ENCODE assay signal across 12 cellular contexts in genomic region chr22:27749597-27750225, GRCh38. TPM values are rescaled to one million over a fixed set of nuclear protein-coding genes. Genes with fewer than 3 reads are reported as not detected.
DNase-seq lines count a peak whose midpoint lies in the region; ATAC-seq, FAIRE-seq and TF ChIP-seq lines count a peak whose summit lies in the region.
"Had no signal": no experiment of that assay in that cellular context is flagged by ENCODE, and none has a peak within 500 bp of the region (broad histone marks: within the 10 kb centered on the region; RNA-seq: fewer than 3 reads in every experiment).

No MANE protein-coding gene starts in this region.

- H3K4me3 ChIP-seq in BLaER1 = peak overlapping the region; percentile 29; the same call in 1 of the 2 replicates
- H3K4me3 ChIP-seq in astrocyte (ENCODE audit: insufficient read depth, low read depth, low read length) = no peak overlapping the region
- no peak overlapping the region for H3K4me3 ChIP-seq in left ventricle myocardium inferior
- H3K4me3 ChIP-seq in psoas muscle = no peak overlapping the region
- H3K4me3 ChIP-seq: lung had no signal

- peak overlapping the region; percentile 61 for H3K4me3 Mint-ChIP-seq in astrocyte (ENCODE audit: unreplicated experiment)

- peaks cover 39% of the 10 kb centered on the region for H3K79me2 ChIP-seq in astrocyte (ENCODE audit: insufficient read depth, low read length)

- H3K27me3 Mint-ChIP-seq in astrocyte (ENCODE audit: low read depth, unreplicated experiment) = no peaks in the 10 kb centered on the region

- H3K27me3 ChIP-seq in BLaER1 = no peaks in the 10 kb centered on the region
- H3K27me3 ChIP-seq in astrocyte (ENCODE audit: insufficient read depth, low read length) = no peaks in the 10 kb centered on the region
- H3K27me3 ChIP-seq in left ventricle myocardium inferior (ENCODE audit: low read depth) = no peaks in the 10 kb centered on the region
- H3K27me3 ChIP-seq in psoas muscle (ENCODE audit: insufficient read depth in 3 of 3, low read length in 2 of 3) = no peaks in the 10 kb centered on the region

- H2AFZ ChIP-seq in astrocyte (ENCODE audit: low read depth, low read length) = no peak overlapping the region

- H3K9ac ChIP-seq in BLaER1 = peak overlapping the region; percentile 63
- H3K9ac ChIP-seq in astrocyte (ENCODE audit: low read length) = peak overlapping the region; percentile 73

- no peaks in the 10 kb centered on the region for H3K9me3 Mint-ChIP-seq in astrocyte (ENCODE audit: unreplicated experiment)

- H3K4me2 ChIP-seq in BLaER1 = peak overlapping the region; percentile 82
- H3K4me2 ChIP-seq in astrocyte (ENCODE audit: low read length) = peak overlapping the region; percentile 73

- DNase-seq in astrocyte (ENCODE audit: low read depth) (peak; percentile 58), left ventricle myocardium inferior (no peak), psoas muscle (no peak), NCI-H510A (lab: John Stamatoyannopoulos, UW) (no peak), GM12892 (ENCODE audit: insufficient read length) (no peak)
- no peak for DNase-seq in activated CD4-positive, alpha-beta T cell treated with anti-CD3 and anti-CD28 coated beads, Interleukin-2, amount 50 U/mL, for 48 hours
- DNase-seq: C1 segment of cervical spinal cord; stimulated activated CD4-positive, alpha-beta T cell treated with anti-CD3 and anti-CD28 coated beads, Interleukin-15, amount 100 ng/mL, for 24 hours; stimulated activated naive CD4-positive, alpha-beta T cell treated with Interleukin-2 at 50 U/mL for 16 hours had no signal

- FAIRE-seq in astrocyte (lab: Jason Lieb, UNC) (no peak), GM12892 (lab: Jason Lieb, UNC) (no peak)

- H3K9me3 ChIP-seq in BLaER1 (no peaks in the 10 kb centered on the region), astrocyte (ENCODE audit: insufficient read depth, low read depth, low read length) (no peaks in the 10 kb centered on the region), left ventricle myocardium inferior (replicated peaks) (no peaks in the 10 kb centered on the region), psoas muscle (no peaks in the 10 kb centered on the region)

- TF ChIP-seq CTCF in astrocyte (IDR thresholded peaks at IDR 0.05; ENCODE audit: insufficient read depth, low read depth, low read length) (no peak), left ventricle myocardium inferior (IDR thresholded peaks at IDR 0.05; ENCODE audit: borderline replicate concordance) (no peak), psoas muscle (IDR thresholded peaks at IDR 0.05) (no peak)

- H4K20me1 ChIP-seq in BLaER1 = no peaks in the 10 kb centered on the region
- H4K20me1 ChIP-seq in astrocyte (ENCODE audit: insufficient read depth, low read length) = peaks cover 77% of the 10 kb centered on the region

- H3K4me1 Mint-ChIP-seq in astrocyte (ENCODE audit: low read depth, unreplicated experiment) = peaks cover 74% of the 10 kb centered on the region

- no peaks in the 10 kb centered on the region for H3K36me3 ChIP-seq in BLaER1
- peaks cover 13% of the 10 kb centered on the region for H3K36me3 ChIP-seq in astrocyte (ENCODE audit: insufficient read depth, low read length)
- H3K36me3 ChIP-seq in left ventricle myocardium inferior = no peaks in the 10 kb centered on the region
- peaks cover 0 to 14% of the 10 kb centered on the region in 2 donors for H3K36me3 ChIP-seq in psoas muscle (ENCODE audit: insufficient read depth in 1 of 2, low read depth in 1 of 2)

- H3K27ac ChIP-seq in BLaER1 (peak overlapping the region; percentile 57), astrocyte (ENCODE audit: low read depth, low read length) (peak overlapping the region; percentile 35), left ventricle myocardium inferior (replicated peaks) (peak overlapping the region; percentile 72), psoas muscle (peak overlapping the region; percentile 60)

- H3K4me1 ChIP-seq in BLaER1 (peaks cover 63% of the 10 kb centered on the region), astrocyte (ENCODE audit: insufficient read depth, low read length) (peaks cover 51% of the 10 kb centered on the region), left ventricle myocardium inferior (peaks cover 54% of the 10 kb centered on the region), psoas muscle (peaks cover 13% of the 10 kb centered on the region)

- no peak for ATAC-seq in psoas muscle
- no peak for ATAC-seq in HG02884 (IDR thresholded peaks at IDR 0.05; ENCODE audit: unreplicated experiment)

- H3K27ac Mint-ChIP-seq in astrocyte (ENCODE audit: unreplicated experiment) = peak overlapping the region; percentile 88

- H3K36me3 Mint-ChIP-seq in astrocyte (ENCODE audit: low read depth, unreplicated experiment) = peaks cover 18% of the 10 kb centered on the region

- WGBS in psoas muscle, 3 donors = 52 to 62% (median 57%) methylated on average over 10 to 11 of the region's 11 CpGs

- no peak for TF ChIP-seq POLR2A in GM12892 (IDR thresholded peaks at IDR 0.05; ENCODE audit: low read depth, low read length)

- intact Hi-C loops in left ventricle myocardium inferior (cut with micrococcal nuclease) (no loop called here), psoas muscle (cut with DNase I) (no loop called here)

RNA-seq across cellular contexts. Expression of gene MN1, which starts 51.8 kb away (rescaled TPM):
- total RNA-seq in astrocyte (98.6 and 110 TPM in 2 replicates), left ventricle myocardium inferior (7.7 TPM), psoas muscle (10 to 100 TPM in 3 of 4 donors, 1 to 10 TPM in 1; 7.3 to 39.3 (median 21.3) TPM)
- polyA plus RNA-seq in psoas muscle = 10 to 100 TPM in 2 of 3 donors, 1 to 10 TPM in 1; 4.3 to 17.6 (median 14.8) TPM
- not detected for polyA plus RNA-seq in GM12892 (2012; ENCODE audit: missing spikeins)
